In genomic region chr18:3799515-3799914, GRCh38 we compare ENCODE assay signal across 17 cellular contexts.
DNase-seq lines count a peak whose midpoint lies in the region; ATAC-seq, FAIRE-seq and TF ChIP-seq lines count a peak whose summit lies in the region.
"Had no signal": no experiment of that assay in that cellular context is flagged by ENCODE, and none has a peak within 500 bp of the region (broad histone marks: within the 10 kb centered on the region; RNA-seq: fewer than 3 reads in every experiment).

No MANE protein-coding gene starts in this region.

- no peaks in the 10 kb centered on the region for H3K79me1 ChIP-seq in H9 (ENCODE audit: insufficient read depth, low read depth, low read length, poor library complexity, severe bottlenecking)

- no peak overlapping the region for H3K4ac ChIP-seq in H9 (ENCODE audit: low read depth, low read length)

- peak overlapping the region; percentile 60 for H2BK20ac ChIP-seq in H9 (ENCODE audit: low read depth, low read length, poor library complexity, severe bottlenecking)

- DNase-seq in H9 = no peak
- DNase-seq in NCI-H1436 treated with DMSO at 0.1 percent for 48 hours (lab: John Stamatoyannopoulos, UW) = peak; percentile 39
- no peak for DNase-seq in K562 (ENCODE audit: extremely low read depth in 1 of 4, low spot score in 3 of 4)
- no peak for DNase-seq in mesothelial cell of epicardium (ENCODE audit: low spot score in 2 of 2, unreplicated experiment in 2 of 2)
- DNase-seq in activated T-cell treated with anti-CD3 and anti-CD28 coated beads, Interleukin-2, amount 50 U/mL, for 48 hours = no peak
- DNase-seq in MM.1S = no peak
- DNase-seq in midbrain (lab: John Stamatoyannopoulos, UW) = no peak
- DNase-seq: activated effector memory CD4-positive, alpha-beta T cell treated with Interleukin-2 at 50 U/mL for 16 hours; adrenal gland; BE2C; effector memory CD8-positive, alpha-beta T cell; left ventricle myocardium superior; naive thymus-derived CD4-positive, alpha-beta T cell; T-cell; transverse colon had no signal

- no peaks in the 10 kb centered on the region for H3K9me3 Mint-ChIP-seq in H9
- H3K9me3 Mint-ChIP-seq in mesothelial cell of epicardium = peaks cover 5% of the 10 kb centered on the region
- H3K9me3 Mint-ChIP-seq: central memory CD8-positive, alpha-beta T cell; effector memory CD8-positive, alpha-beta T cell; naive thymus-derived CD4-positive, alpha-beta T cell; T-cell had no signal

- no peak overlapping the region for H3K23ac ChIP-seq in H9 (ENCODE audit: insufficient read length, low read depth, low read length)

- no peak overlapping the region for H2BK12ac ChIP-seq in H9 (ENCODE audit: insufficient read length, low read depth, low read length)

- H3K27me3 ChIP-seq in H9 (ENCODE audit: insufficient read depth, low read length) = no peaks in the 10 kb centered on the region
- H3K27me3 ChIP-seq in K562 (ENCODE audit: control insufficient read depth in 2 of 2, insufficient read depth in 2 of 2, low read length in 2 of 2) = peaks cover 10 to 23% of the 10 kb centered on the region in 2 experiments; a peak in 4 of 5 replicates
- no peaks in the 10 kb centered on the region for H3K27me3 ChIP-seq in MM.1S (replicated peaks; ENCODE audit: insufficient read depth, low read length)
- H3K27me3 ChIP-seq: adrenal gland, BE2C, transverse colon had no signal

- H3K9me3 ChIP-seq in H9 (ENCODE audit: control insufficient read depth, low read depth, low read length) (no peaks in the 10 kb centered on the region), K562 (replicated peaks; ENCODE audit: control insufficient read depth, insufficient read depth, low read depth, low read length) (no peaks in the 10 kb centered on the region), MM.1S (replicated peaks; ENCODE audit: insufficient read depth, low read length) (no peaks in the 10 kb centered on the region)
- H3K9me3 ChIP-seq: adrenal gland, BE2C, transverse colon had no signal

- H3K14ac ChIP-seq in H9 (ENCODE audit: insufficient read depth, low read length) = no peak overlapping the region

- no peaks in the 10 kb centered on the region for H3K9me2 ChIP-seq in MM.1S (replicated peaks; ENCODE audit: insufficient read depth, low read length)

- no peak for TF ChIP-seq CTCF in H9 (conservative IDR thresholded peaks at IDR 0.05)
- TF ChIP-seq CTCF in K562 (IDR thresholded peaks at IDR 0.05 in 2 of 3, conservative IDR thresholded peaks at IDR 0.05 in 1 of 3; ENCODE audit: insufficient read depth in 2 of 3, low read depth in 1 of 3, low read length in 3 of 3) = no peak
- no peak for TF ChIP-seq CTCF in mesothelial cell of epicardium (IDR thresholded peaks at IDR 0.05; ENCODE audit: unreplicated experiment)
- no peak for TF ChIP-seq CTCF in MM.1S (IDR thresholded peaks at IDR 0.05; ENCODE audit: low read length)

- H3K27me3 Mint-ChIP-seq in H9 (ENCODE audit: low read depth) = no peaks in the 10 kb centered on the region
- H3K27me3 Mint-ChIP-seq in mesothelial cell of epicardium (ENCODE audit: low read depth) = no peaks in the 10 kb centered on the region

- TF ChIP-seq RAD21 in K562 (CRISPR knock-in tag; conservative IDR thresholded peaks at IDR 0.05 in 1 of 2, IDR thresholded peaks at IDR 0.05 in 1 of 2) = no peak

- TF ChIP-seq POLR2A in K562 (conservative IDR thresholded peaks at IDR 0.05) = no peak

- WGBS in H9 (ENCODE audit: extremely low coverage, insufficient read length, low lambda C conversion rate) = no CpG with 5 or more reads among the region's 4 CpGs
- 1% methylated on average over 4 of the region's 4 CpGs for WGBS in K562 (ENCODE audit: insufficient coverage, low coverage, missing lambda C conversion rate)

- peaks cover 10 to 11% of the 10 kb centered on the region in 2 experiments; a peak in 3 of 4 replicates for H3K4me1 Mint-ChIP-seq in H9
- H3K4me1 Mint-ChIP-seq in mesothelial cell of epicardium = peaks cover 28% of the 10 kb centered on the region
- H3K4me1 Mint-ChIP-seq: central memory CD8-positive, alpha-beta T cell; naive thymus-derived CD4-positive, alpha-beta T cell; T-cell had no signal

- in situ Hi-C loops in K562 (cut with MboI) = no loop called here

- no peak overlapping the region for H2BK120ac ChIP-seq in H9 (ENCODE audit: low read depth, low read length, poor library complexity, severe bottlenecking)

- CTCF ChIA-PET in K562 (lab: Yijun Ruan, JAX; ENCODE audit: low intra/inter-chr PET ratio) = no interaction called here

- H3K9ac ChIP-seq in H9 (ENCODE audit: extremely low read depth, insufficient read length, low read length) = no peak overlapping the region
- H3K9ac ChIP-seq in K562 (ENCODE audit: insufficient read depth in 1 of 2, low read depth in 2 of 2, low read length in 2 of 2) = no peak overlapping the region
- no peak overlapping the region for H3K9ac ChIP-seq in MM.1S (ENCODE audit: low read length)

- H3K27ac ChIP-seq in H9 (ENCODE audit: insufficient read length, low read depth, low read length) (no peak overlapping the region), K562 (ENCODE audit: extremely low read depth, low read depth, low read length) (no peak overlapping the region), MM.1S (ENCODE audit: low read length) (no peak overlapping the region)
- H3K27ac ChIP-seq: adrenal gland, transverse colon had no signal

- no peak overlapping the region for H4K91ac ChIP-seq in H9 (ENCODE audit: insufficient read length, low read depth, low read length)

- no peak overlapping the region for H4K8ac ChIP-seq in H9 (replicated peaks; ENCODE audit: insufficient read length, low read depth, low read length)

- H3K23me2 ChIP-seq in H9 (ENCODE audit: insufficient read length, low read depth, low read length, poor library complexity, severe bottlenecking) = no peaks in the 10 kb centered on the region

- H3K4me2 ChIP-seq in H9 (ENCODE audit: insufficient read depth, insufficient read length, low read length) (no peak overlapping the region), K562 (ENCODE audit: insufficient read depth, low read length) (no peak overlapping the region), MM.1S (ENCODE audit: low read depth, low read length) (no peak overlapping the region)

- H4K20me1 ChIP-seq in H9 (ENCODE audit: control insufficient read depth, insufficient read depth, insufficient read length) = no peaks in the 10 kb centered on the region
- no peaks in the 10 kb centered on the region for H4K20me1 ChIP-seq in K562 (replicated peaks; ENCODE audit: control insufficient read depth, insufficient read depth, low read length)
- H4K20me1 ChIP-seq in MM.1S (ENCODE audit: insufficient read depth, low read length) = no peaks in the 10 kb centered on the region

- intact Hi-C loops in K562 (cut with micrococcal nuclease) = no loop called here

- H3K79me2 ChIP-seq in H9 (ENCODE audit: insufficient read depth, low read length) (no peaks in the 10 kb centered on the region), K562 (ENCODE audit: control insufficient read depth, insufficient read depth, low read length) (no peaks in the 10 kb centered on the region), MM.1S (ENCODE audit: low read length) (no peaks in the 10 kb centered on the region)

- TF ChIP-seq EP300 in K562 (IDR thresholded peaks at IDR 0.05; ENCODE audit: low read length) = no peak

- BruUV-seq in K562 (replicated peaks; lab: Mats Ljungman, UMichigan) = no TSS peak

- no peak overlapping the region for H2BK5ac ChIP-seq in H9 (ENCODE audit: insufficient read length, low read length)

- no peak overlapping the region for H3K4me3 Mint-ChIP-seq in H9
- H3K4me3 Mint-ChIP-seq in mesothelial cell of epicardium = no peak overlapping the region
- H3K4me3 Mint-ChIP-seq: central memory CD8-positive, alpha-beta T cell; effector memory CD8-positive, alpha-beta T cell; naive thymus-derived CD4-positive, alpha-beta T cell; T-cell had no signal

- ATAC-seq in K562 = no peak
- ATAC-seq: effector memory CD8-positive, alpha-beta T cell; left ventricle myocardium superior; naive thymus-derived CD4-positive, alpha-beta T cell; T-cell had no signal

- H3K36me3 ChIP-seq in K562 (ENCODE audit: control insufficient read depth, insufficient read depth, low read length) (no peaks in the 10 kb centered on the region), MM.1S (replicated peaks; ENCODE audit: insufficient read depth, low read length) (no peaks in the 10 kb centered on the region)
- H3K36me3 ChIP-seq: adrenal gland, BE2C, transverse colon had no signal

- POLR2A ChIA-PET in K562 (lab: Yijun Ruan, JAX) = no interaction called here

- H2BK15ac ChIP-seq in H9 (ENCODE audit: low read depth, low read length) = no peak overlapping the region

- no peak overlapping the region for H4K5ac ChIP-seq in H9 (ENCODE audit: insufficient read length, low read depth, low read length)

- H2AK5ac ChIP-seq in H9 (ENCODE audit: insufficient read length, low read length) = no peak overlapping the region

- no peak overlapping the region for H3K4me3 ChIP-seq in K562
- H3K4me3 ChIP-seq in MM.1S (ENCODE audit: low read length) = no peak overlapping the region
- H3K4me3 ChIP-seq: adrenal gland, transverse colon had no signal

- FAIRE-seq in K562 (lab: Jason Lieb, UNC) = no peak
- FAIRE-seq: D721Med had no signal

- no peaks in the 10 kb centered on the region for H3F3A ChIP-seq in MM.1S (ENCODE audit: insufficient read depth, low read length)

- H3K18ac ChIP-seq in H9 (ENCODE audit: insufficient read length, low read depth, low read length) = no peak overlapping the region

- H2AFZ ChIP-seq in H9 (ENCODE audit: low read length) = no peak overlapping the region
- no peak overlapping the region for H2AFZ ChIP-seq in K562 (ENCODE audit: low read depth, low read length)
- H2AFZ ChIP-seq in MM.1S (ENCODE audit: low read length) = no peak overlapping the region

- H3K56ac ChIP-seq in H9 (ENCODE audit: insufficient read length, low read depth, low read length) = no peak overlapping the region

- no peaks in the 10 kb centered on the region; a peak in 1 of 7 replicates for H3K36me3 Mint-ChIP-seq in H9 (ENCODE audit: insufficient read depth in 1 of 3, low read depth in 3 of 3)
- H3K36me3 Mint-ChIP-seq in mesothelial cell of epicardium = no peaks in the 10 kb centered on the region
- H3K36me3 Mint-ChIP-seq: naive thymus-derived CD4-positive, alpha-beta T cell; T-cell had no signal

- H3K27ac Mint-ChIP-seq in H9 (no peak overlapping the region), mesothelial cell of epicardium (peak overlapping the region; percentile 95)
- H3K27ac Mint-ChIP-seq: effector memory CD8-positive, alpha-beta T cell; naive thymus-derived CD4-positive, alpha-beta T cell; T-cell had no signal

- H3K4me1 ChIP-seq in H9 (ENCODE audit: insufficient read depth, low read length) (peaks cover 4% of the 10 kb centered on the region; the same call in 1 of the 2 replicates), K562 (replicated peaks in 1 of 2; ENCODE audit: control insufficient read depth in 2 of 2, insufficient read depth in 2 of 2, low read length in 2 of 2) (no peaks in the 10 kb centered on the region), MM.1S (ENCODE audit: low read length) (no peaks in the 10 kb centered on the region)
- H3K4me1 ChIP-seq: adrenal gland, BE2C, transverse colon had no signal

- no peak overlapping the region for H3T11ph ChIP-seq in H9 (ENCODE audit: low read length)

- H3K9me1 ChIP-seq in K562 (ENCODE audit: control insufficient read depth, insufficient read depth, low read length) = no peaks in the 10 kb centered on the region

TF ChIP-seq in K562, 482 proteins besides CTCF, POLR2A, EP300 and RAD21 (continues in another document):
- TF ChIP-seq SRF (CRISPR knock-in tag; IDR thresholded peaks at IDR 0.05) (no peak), RFX1 (IDR thresholded peaks at IDR 0.05) (peak; percentile 79), TCF7 (IDR thresholded peaks at IDR 0.05; ENCODE audit: borderline replicate concordance) (no peak)
